Comparison of ENCODE assay signal across 10 cellular contexts in the genomic region with DNA sequence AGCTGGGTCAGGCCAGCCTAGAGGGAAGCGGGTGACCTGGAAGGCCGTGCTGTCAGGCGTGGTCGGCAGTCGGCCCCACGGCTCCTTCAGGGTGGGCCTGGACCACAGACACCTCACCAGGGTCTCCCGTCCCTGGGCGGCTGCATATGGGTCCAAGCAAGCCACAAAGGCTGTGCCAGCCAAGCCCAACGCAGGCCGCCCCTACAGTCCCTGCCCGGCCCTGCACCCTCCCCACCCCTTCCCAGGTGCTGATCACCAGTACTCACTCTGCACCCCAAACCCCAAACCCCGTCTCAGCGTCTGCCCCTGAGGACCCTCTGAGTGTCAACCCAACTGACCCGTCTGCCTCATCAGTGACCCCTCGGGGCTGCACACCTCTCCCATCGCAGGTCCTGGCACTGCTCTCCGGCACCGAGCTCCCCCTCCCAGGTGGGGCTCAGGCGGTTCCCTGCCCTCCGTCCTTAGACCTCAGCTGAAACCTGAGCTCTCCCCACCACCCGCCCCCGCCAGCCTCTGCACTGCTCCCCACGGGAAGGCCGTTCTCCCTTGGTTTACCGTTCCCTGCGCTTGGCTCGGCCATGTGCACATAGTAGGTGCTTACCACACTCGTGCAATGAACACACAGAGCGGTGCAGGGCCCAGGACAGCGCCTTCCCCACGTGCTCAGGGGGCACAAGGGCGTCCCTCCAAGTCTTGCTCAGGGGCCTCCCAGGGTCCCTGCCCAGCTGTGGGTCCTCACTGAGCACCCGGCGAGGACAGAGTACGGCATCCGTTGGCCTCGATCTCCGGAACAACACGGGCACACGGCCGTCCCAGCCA. TPM values are rescaled to one million over a fixed set of nuclear protein-coding genes. Genes with fewer than 3 reads are reported as not detected.
DNase-seq lines count a peak whose midpoint lies in the region; ATAC-seq, FAIRE-seq and TF ChIP-seq lines count a peak whose summit lies in the region.
"Had no signal": no experiment of that assay in that cellular context is flagged by ENCODE, and none has a peak within 500 bp of the region (broad histone marks: within the 10 kb centered on the region; RNA-seq: fewer than 3 reads in every experiment).

No MANE protein-coding gene starts in this region.

- H3K27me3 ChIP-seq in bronchial epithelial cell (ENCODE audit: control insufficient read depth, insufficient read depth, low read length): no peaks in the 10 kb centered on the region
- no peaks in the 10 kb centered on the region for H3K27me3 ChIP-seq in lower lobe of right lung (ENCODE audit: low read depth)
- peaks cover 0 to 4% of the 10 kb centered on the region in 2 donors for H3K27me3 ChIP-seq in tibial nerve
- H3K27me3 ChIP-seq: adrenal gland had no signal

- no peak for DNase-seq in activated CD8-positive, alpha-beta memory T cell treated with anti-CD3 and anti-CD28 coated beads, Interleukin-2, amount 10 ng/mL, durations not matched to agents 7 days and 5 days
- DNase-seq in activated CD8-positive, alpha-beta memory T cell treated with anti-CD3 and anti-CD28 coated beads, Interleukin-2, amount 50 U/mL, for 48 hours: no peak
- no peak for DNase-seq in bronchial epithelial cell (ENCODE audit: low read depth)
- DNase-seq in lower lobe of right lung: peak; percentile 52
- no peak for DNase-seq in tibial nerve (ENCODE audit: low spot score in 2 of 2)
- DNase-seq in HT-29 (ENCODE audit: low spot score): no peak

- peaks cover 10% of the 10 kb centered on the region for H3K4me1 Mint-ChIP-seq in activated CD8-positive, alpha-beta memory T cell treated with anti-CD3 and anti-CD28 coated beads, Interleukin-2, amount 10 ng/mL, durations not matched to agents 7 days and 5 days

- H3K27ac ChIP-seq in lower lobe of right lung: peak overlapping the region; percentile 96
- H3K27ac ChIP-seq in tibial nerve: peak overlapping the region; percentile 93 to 100 (median 95)
- H3K27ac ChIP-seq: HL-60 had no signal

- peaks cover 6% of the 10 kb centered on the region for H3K27me3 Mint-ChIP-seq in activated CD8-positive, alpha-beta memory T cell treated with anti-CD3 and anti-CD28 coated beads, Interleukin-2, amount 10 ng/mL, durations not matched to agents 7 days and 5 days

- TF ChIP-seq CTCF in bronchial epithelial cell (IDR thresholded peaks at IDR 0.05; ENCODE audit: insufficient read depth, low read length, severe bottlenecking): no peak
- TF ChIP-seq CTCF in lower lobe of right lung (IDR thresholded peaks at IDR 0.05): no peak
- TF ChIP-seq CTCF in tibial nerve (IDR thresholded peaks at IDR 0.05): no peak

- no peaks in the 10 kb centered on the region for H3K9me3 ChIP-seq in lower lobe of right lung
- H3K9me3 ChIP-seq in tibial nerve: peaks cover 0 to 10% (median 0%) of the 10 kb centered on the region in 4 donors
- H3K9me3 ChIP-seq: adrenal gland had no signal

- no peak for ATAC-seq in activated CD8-positive, alpha-beta memory T cell treated with anti-CD3 and anti-CD28 coated beads, Interleukin-2, amount 10 ng/mL, durations not matched to agents 7 days and 5 days
- ATAC-seq in lower lobe of right lung (no peak), GM18907 (IDR thresholded peaks at IDR 0.05; ENCODE audit: unreplicated experiment) (no peak), GM18868 (IDR thresholded peaks at IDR 0.05; ENCODE audit: unreplicated experiment) (no peak)

- peak overlapping the region; percentile 88 for H3K4me3 ChIP-seq in bronchial epithelial cell (ENCODE audit: low read depth, low read length)
- peak overlapping the region; percentile 93 for H3K4me3 ChIP-seq in lower lobe of right lung
- peak overlapping the region; percentile 69 to 99 (median 85) for H3K4me3 ChIP-seq in tibial nerve

- WGBS in tibial nerve, 2 donors: 64 to 77% methylated on average over 32 to 34 of the region's 41 CpGs

- H3K4me1 ChIP-seq in lower lobe of right lung (peaks cover 30% of the 10 kb centered on the region), tibial nerve (peaks cover 0 to 34% (median 16%) of the 10 kb centered on the region in 4 donors)

- peak overlapping the region; percentile 66 for H3K4me3 Mint-ChIP-seq in activated CD8-positive, alpha-beta memory T cell treated with anti-CD3 and anti-CD28 coated beads, Interleukin-2, amount 10 ng/mL, durations not matched to agents 7 days and 5 days

- peak overlapping the region; percentile 66 for H3K27ac Mint-ChIP-seq in activated CD8-positive, alpha-beta memory T cell treated with anti-CD3 and anti-CD28 coated beads, Interleukin-2, amount 10 ng/mL, durations not matched to agents 7 days and 5 days

- H3K36me3 Mint-ChIP-seq in activated CD8-positive, alpha-beta memory T cell treated with anti-CD3 and anti-CD28 coated beads, Interleukin-2, amount 10 ng/mL, durations not matched to agents 7 days and 5 days: peaks cover 27% of the 10 kb centered on the region

- H3K36me3 ChIP-seq in bronchial epithelial cell (ENCODE audit: control insufficient read depth, insufficient read depth, low read length) (peaks cover 19% of the 10 kb centered on the region), lower lobe of right lung (peaks cover 19% of the 10 kb centered on the region), tibial nerve (peaks cover 0 to 31% (median 0%) of the 10 kb centered on the region in 3 donors)
- H3K36me3 ChIP-seq: adrenal gland had no signal

- H3K9me3 Mint-ChIP-seq in activated CD8-positive, alpha-beta memory T cell treated with anti-CD3 and anti-CD28 coated beads, Interleukin-2, amount 10 ng/mL, durations not matched to agents 7 days and 5 days (ENCODE audit: low read depth): peaks cover 4% of the 10 kb centered on the region

- CTCF ChIA-PET in activated CD8-positive, alpha-beta memory T cell treated with anti-CD3 and anti-CD28 coated beads, Interleukin-2, amount 10 ng/mL, durations not matched to agents 7 days and 5 days (lab: Charles Lee): interaction anchor here (2.7 kb wide), 2 partner anchors 19 to 23 kb away, joined by 10 to 11 read pairs; partner anchors contain the start of gene PTK6

- TF ChIP-seq EP300 in tibial nerve (IDR thresholded peaks at IDR 0.05): no peak

- intact Hi-C loops in lower lobe of right lung (cut with DNase I): no loop called here

- FAIRE-seq in bronchial epithelial cell (lab: Jason Lieb, UNC): no peak

- TF ChIP-seq POLR2A in tibial nerve (IDR thresholded peaks at IDR 0.05): no peak

RNA-seq across cellular contexts. Expression of gene PPDPF, which starts 1.4 kb away (rescaled TPM):
- 100 to 1,000 TPM; 138 to 237 TPM for total RNA-seq in activated CD8-positive, alpha-beta memory T cell treated with anti-CD3 and anti-CD28 coated beads, Interleukin-2, amount 10 ng/mL, durations not matched to agents 7 days and 5 days
- total RNA-seq in bronchial epithelial cell: 21.9 and 35.6 TPM in 2 replicates
- 305 TPM for total RNA-seq in lower lobe of right lung
- 100 to 1,000 TPM in 3 of 4 donors, 10 to 100 TPM in 1; 59.0 to 165 (median 119) TPM for total RNA-seq in tibial nerve
- 384 and 468 TPM in 2 replicates for total RNA-seq in HT-29 (2014; rRNA removed; shearing (Covaris generic))

RNA-seq across cellular contexts. Expression of gene PTK6, which starts 18.0 kb away (rescaled TPM):
- total RNA-seq in activated CD8-positive, alpha-beta memory T cell treated with anti-CD3 and anti-CD28 coated beads, Interleukin-2, amount 10 ng/mL, durations not matched to agents 7 days and 5 days: under 1 TPM; 0.21 to 0.53 TPM
- 59.5 and 107 TPM in 2 replicates for total RNA-seq in bronchial epithelial cell
- 4.2 TPM for total RNA-seq in lower lobe of right lung
- under 1 TPM in 2 of 4 donors, not detected in 2; 0.21 to 0.90 TPM for total RNA-seq in tibial nerve
- total RNA-seq in HT-29 (2014; rRNA removed; shearing (Covaris generic)): 26.3 and 31.1 TPM in 2 replicates

RNA-seq across cellular contexts. Expression of gene EEF1A2, which starts 20.3 kb away (rescaled TPM):
- under 1 TPM in 1 of 2 experiments, not detected in 1; 0.84 TPM for total RNA-seq in activated CD8-positive, alpha-beta memory T cell treated with anti-CD3 and anti-CD28 coated beads, Interleukin-2, amount 10 ng/mL, durations not matched to agents 7 days and 5 days
- total RNA-seq in bronchial epithelial cell: 1.1 and 1.9 TPM in 2 replicates
- total RNA-seq in lower lobe of right lung: 0.77 TPM
- total RNA-seq in tibial nerve: not detected
- 29.8 and 38.0 TPM in 2 replicates for total RNA-seq in HT-29 (2014; rRNA removed; shearing (Covaris generic))

RNA-seq across cellular contexts. Expression of gene SRMS, which starts 28.4 kb away (rescaled TPM):
- not detected for total RNA-seq in activated CD8-positive, alpha-beta memory T cell treated with anti-CD3 and anti-CD28 coated beads, Interleukin-2, amount 10 ng/mL, durations not matched to agents 7 days and 5 days
- total RNA-seq in bronchial epithelial cell (0.13 and 0.79 TPM in 2 replicates), lower lobe of right lung (not detected), tibial nerve (not detected)
- 0.13 TPM in 1 of 2 replicates, not detected in the other for total RNA-seq in HT-29 (2014; rRNA removed; shearing (Covaris generic))
- total RNA-seq: adrenal gland had no signal

RNA-seq across cellular contexts. Expression of gene FNDC11, which starts 34.8 kb away (rescaled TPM):
- total RNA-seq in activated CD8-positive, alpha-beta memory T cell treated with anti-CD3 and anti-CD28 coated beads, Interleukin-2, amount 10 ng/mL, durations not matched to agents 7 days and 5 days: under 1 TPM; 0.14 to 0.35 TPM
- total RNA-seq in bronchial epithelial cell (0.26 and 0.90 TPM in 2 replicates), lower lobe of right lung (1.3 TPM), tibial nerve (1 to 10 TPM in 1 of 4 donors, under 1 TPM in 2, not detected in 1; 0.21 to 1.4 (median 0.30) TPM)
- 2.2 and 2.4 TPM in 2 replicates for total RNA-seq in HT-29 (2014; rRNA removed; shearing (Covaris generic))

Comparison
In these comparisons a context has a peak if more than half of its experiments do, and no peak if none do; other contexts are left out.
1. RNA of gene EEF1A2, which starts 20.3 kb away (total RNA-seq): 29.8 to 38.0 TPM in HT-29; 1.1 to 1.9 TPM in bronchial epithelial cell, 0.84 TPM in activated CD8-positive, alpha-beta memory T cell treated with anti-CD3 and anti-CD28 coated beads, Interleukin-2, amount 10 ng/mL, durations not matched to agents 7 days and 5 days, 0.77 TPM in lower lobe of right lung (single experiment) and not detected in tibial nerve; every median in the first group is over 10 times any median in the second.
2. Peak in every context shown above with its lines, with median percentiles within 50 percentile points of each other: H3K4me3 ChIP-seq.